Comparison of ENCODE assay signal across 19 cellular contexts in genomic region chr19:17582613-17583012, GRCh38. TPM values are rescaled to one million over a fixed set of nuclear protein-coding genes. Genes with fewer than 3 reads are reported as not detected.
DNase-seq lines count a peak whose midpoint lies in the region; ATAC-seq and TF ChIP-seq lines count a peak whose summit lies in the region.
"Had no signal": no experiment of that assay in that cellular context is flagged by ENCODE, and none has a peak within 500 bp of the region (broad histone marks: within the 10 kb centered on the region; RNA-seq: fewer than 3 reads in every experiment).

No MANE protein-coding gene starts in this region.

- no peaks in the 10 kb centered on the region for H3K79me2 ChIP-seq in DOHH2 (ENCODE audit: control insufficient read depth, low read length)

- H3K36me3 ChIP-seq in DOHH2 (ENCODE audit: control insufficient read depth, low read length), result peaks cover 47% of the 10 kb centered on the region

- H3K4me3 Mint-ChIP-seq in HFFc6, result no peak overlapping the region
- H3K4me3 Mint-ChIP-seq: IgD-negative memory B cell; T-helper 1 cell treated with Interleukin-12 subunit alpha and Interleukin-12 subunit beta and Interleukin-4 antibody, amounts not matched to agents 30 μg/mL and 1 μg/mL, for 36 hours had no signal

- DNase-seq in HFFc6, result no peak
- DNase-seq in cardiac fibroblast (ENCODE audit: low read depth in 2 of 2), result no peak
- no peak for DNase-seq in SIG-M5 treated with dmso at 0.1 percent for 504 hours (lab: John Stamatoyannopoulos, UW; ENCODE audit: unreplicated experiment)
- DNase-seq in Right ventricle myocardium inferior (ENCODE audit: missing footprints), result no peak
- no peak for DNase-seq in NCI-H2107 (lab: John Stamatoyannopoulos, UW)
- DNase-seq: AML-193, COR-L47, EL, GOT3, Kasumi-1, NCI-H1105 treated with DMSO at 0.1 percent for 48 hours, NCI-H1694, NCI-H510A, PC-9 had no signal

- H3K9me3 ChIP-seq in DOHH2 (ENCODE audit: control insufficient read depth, insufficient read depth, low read length), result no peaks in the 10 kb centered on the region
- H3K9me3 ChIP-seq: SJSA1 had no signal

- TF ChIP-seq CTCF in DOHH2 (IDR thresholded peaks at IDR 0.05; ENCODE audit: low read depth, low read length, poor library complexity, severe bottlenecking) (peak; percentile 15), HFFc6 (IDR thresholded peaks at IDR 0.05) (peak; percentile 44; the same call in 1 of the 2 replicates), cardiac fibroblast (IDR thresholded peaks at IDR 0.05; ENCODE audit: low read depth, low read length) (peak; percentile 3)

- peaks cover 6% of the 10 kb centered on the region for H3K27me3 Mint-ChIP-seq in HFFc6 (ENCODE audit: insufficient read depth)
- H3K27me3 Mint-ChIP-seq: IgD-negative memory B cell had no signal

- no peaks in the 10 kb centered on the region for H3K9me2 ChIP-seq in DOHH2 (replicated peaks; ENCODE audit: control insufficient read depth, low read length)

- H3K9me3 Mint-ChIP-seq in HFFc6, result no peaks in the 10 kb centered on the region
- H3K9me3 Mint-ChIP-seq: T-helper 1 cell treated with Interleukin-12 subunit alpha and Interleukin-12 subunit beta and Interleukin-4 antibody, amounts not matched to agents 30 μg/mL and 1 μg/mL, for 36 hours had no signal

- no peaks in the 10 kb centered on the region for H3K27me3 ChIP-seq in DOHH2 (ENCODE audit: control insufficient read depth, low read length)

- H3K4me2 ChIP-seq in DOHH2 (ENCODE audit: low read length), result no peak overlapping the region
- H3K4me2 ChIP-seq: PC-9 had no signal

- ATAC-seq in Right ventricle myocardium inferior (no peak), GM18858 (IDR thresholded peaks at IDR 0.05; ENCODE audit: unreplicated experiment) (no peak)

- intact Hi-C loops in Right ventricle myocardium inferior (cut with DNase I), result no loop called here

- no peak overlapping the region for H3K27ac ChIP-seq in DOHH2 (ENCODE audit: low read depth, low read length)
- H3K27ac ChIP-seq: PC-9, SJSA1 had no signal

- peaks cover 8% of the 10 kb centered on the region for H3K4me1 ChIP-seq in DOHH2 (ENCODE audit: control insufficient read depth, low read length)
- H3K4me1 ChIP-seq: SJSA1 had no signal

- peaks cover 9% of the 10 kb centered on the region; the same call in 1 of the 2 replicates for H4K20me1 ChIP-seq in DOHH2 (ENCODE audit: control insufficient read depth, insufficient read depth, low read depth, low read length)

- peaks cover 23% of the 10 kb centered on the region for H3K36me3 Mint-ChIP-seq in HFFc6 (ENCODE audit: low read depth)

- no peak overlapping the region for H3K27ac Mint-ChIP-seq in HFFc6
- H3K27ac Mint-ChIP-seq: T-helper 1 cell treated with Interleukin-12 subunit alpha and Interleukin-12 subunit beta and Interleukin-4 antibody, amounts not matched to agents 30 μg/mL and 1 μg/mL, for 36 hours had no signal

- H3F3A ChIP-seq in DOHH2 (ENCODE audit: control insufficient read depth, insufficient read depth), result no peaks in the 10 kb centered on the region; the same call in 1 of the 2 replicates

- H3K4me1 Mint-ChIP-seq in HFFc6 (ENCODE audit: low read depth), result 0 out of 2 replicates have a peak, but pooled peaks cover 4% of the 10 kb centered on the region

- H3K4me3 ChIP-seq in DOHH2 (ENCODE audit: low read length), result no peak overlapping the region
- no peak overlapping the region for H3K4me3 ChIP-seq in cardiac fibroblast (replicated peaks in 1 of 2; ENCODE audit: low read depth in 2 of 2, low read length in 2 of 2)
- H3K4me3 ChIP-seq: PC-9, SJSA1 had no signal

RNA-seq across cellular contexts. Expression of gene COLGALT1, which starts 27.2 kb away (rescaled TPM):
- 100 to 1,000 TPM; 102 to 115 (median 106) TPM for total RNA-seq in HFFc6 (2021; fragmentation: NEBNext Ultra II Directional; extraction: Animal tissue kit (Norgen Biotek cat#: 25700))
- total RNA-seq in Right ventricle myocardium inferior, result 35.5 TPM
